ENCODE assay signal across 28 cellular contexts in genomic region chr14:76877871-76878270, GRCh38. TPM values are rescaled to one million over a fixed set of nuclear protein-coding genes. Genes with fewer than 3 reads are reported as not detected.
DNase-seq lines count a peak whose midpoint lies in the region; ATAC-seq and TF ChIP-seq lines count a peak whose summit lies in the region.
"Had no signal": no experiment of that assay in that cellular context is flagged by ENCODE, and none has a peak within 500 bp of the region (broad histone marks: within the 10 kb centered on the region; RNA-seq: fewer than 3 reads in every experiment).

No MANE protein-coding gene starts in this region.

- DNase-seq in NCI-H2107 treated with DMSO at 0.1 percent for 48 hours (lab: John Stamatoyannopoulos, UW; ENCODE audit: unreplicated experiment) (peak; percentile 17), NCI-H2107 (lab: John Stamatoyannopoulos, UW) (no peak), NCI-H524 treated with DMSO at 0.1 percent for 48 hours (lab: John Stamatoyannopoulos, UW) (peak; percentile 82), glutamatergic neuron (peak; percentile 36), left lung (no peak), lower lobe of right lung (no peak), prostate gland (ENCODE audit: low spot score) (no peak), COLO668 (lab: John Stamatoyannopoulos, UW; ENCODE audit: unreplicated experiment) (no peak)
- DNase-seq: 8988T; AML-193; CD8-positive, alpha-beta memory T cell; DND-41; H9; HFFc6; KBM-7; MM.1S; NCI-H1048; NCI-H1417 treated with DMSO at 0.1 percent for 48 hours; NCI-H187; NCI-H446 treated with DMSO at 0.1 percent for 48 hours; NCI-H748 treated with DMSO at 0.1 percent for 48 hours; PC-9; RPMI8226; SHP77; SW 1271 had no signal

- H3K36me3 Mint-ChIP-seq in glutamatergic neuron (ENCODE audit: unreplicated experiment) = no peaks in the 10 kb centered on the region

- ATAC-seq in left lung (no peak), lower lobe of right lung (no peak)

- H3K27me3 ChIP-seq in left lung = no peaks in the 10 kb centered on the region
- no peaks in the 10 kb centered on the region for H3K27me3 ChIP-seq in lower lobe of right lung (ENCODE audit: low read depth)
- H3K27me3 ChIP-seq in prostate gland (replicated peaks; ENCODE audit: insufficient read depth) = no peaks in the 10 kb centered on the region

- peaks cover 0 to 4% of the 10 kb centered on the region in 2 donors for H3K9me3 ChIP-seq in left lung
- H3K9me3 ChIP-seq in lower lobe of right lung = no peaks in the 10 kb centered on the region
- no peaks in the 10 kb centered on the region for H3K9me3 ChIP-seq in prostate gland

- H3K4me1 ChIP-seq in left lung (peaks cover 0 to 4% of the 10 kb centered on the region in 2 donors), lower lobe of right lung (peaks cover 11% of the 10 kb centered on the region), prostate gland (replicated peaks) (no peaks in the 10 kb centered on the region)

- peak overlapping the region; percentile 46 for H3K27ac Mint-ChIP-seq in glutamatergic neuron (ENCODE audit: unreplicated experiment)

- no peak for TF ChIP-seq POLR2A in prostate gland (IDR thresholded peaks at IDR 0.05)

- no peak for TF ChIP-seq CTCF in glutamatergic neuron (IDR thresholded peaks at IDR 0.05; ENCODE audit: partially characterized antibody, unreplicated experiment)
- TF ChIP-seq CTCF in left lung (IDR thresholded peaks at IDR 0.05) = no peak
- no peak for TF ChIP-seq CTCF in lower lobe of right lung (IDR thresholded peaks at IDR 0.05)
- TF ChIP-seq CTCF in prostate gland (IDR thresholded peaks at IDR 0.05) = no peak

- H3K4me3 Mint-ChIP-seq in glutamatergic neuron (ENCODE audit: unreplicated experiment) = no peak overlapping the region
- H3K4me3 Mint-ChIP-seq: CD8-positive, alpha-beta memory T cell; H9; HFFc6 had no signal

- no peaks in the 10 kb centered on the region for H3K36me3 ChIP-seq in left lung
- no peaks in the 10 kb centered on the region for H3K36me3 ChIP-seq in lower lobe of right lung
- no peaks in the 10 kb centered on the region for H3K36me3 ChIP-seq in prostate gland

- H3K27me3 Mint-ChIP-seq in glutamatergic neuron (ENCODE audit: unreplicated experiment) = peaks cover 6% of the 10 kb centered on the region

- peaks cover 7% of the 10 kb centered on the region for H3K4me1 Mint-ChIP-seq in glutamatergic neuron (ENCODE audit: low read depth, unreplicated experiment)
- H3K4me1 Mint-ChIP-seq: CD8-positive, alpha-beta memory T cell had no signal

- intact Hi-C loops in left lung (cut with DNase I) = loop anchor here in 1 of 2 donors (10.0 kb wide), 1 partner anchor 187 kb away; no protein-coding TSS in a partner anchor
- intact Hi-C loops in lower lobe of right lung (cut with DNase I) = no loop called here
- intact Hi-C loops in prostate gland (cut with DNase I) = loop anchor here (2.0 to 10.0 kb wide), 2 partner anchors 35 to 437 kb away; no protein-coding TSS in a partner anchor

- no peak overlapping the region for H3K4me3 ChIP-seq in left lung
- no peak overlapping the region for H3K4me3 ChIP-seq in lower lobe of right lung
- H3K4me3 ChIP-seq in prostate gland = no peak overlapping the region
- H3K4me3 ChIP-seq: PC-9 had no signal

- peaks cover 6% of the 10 kb centered on the region for H3K9me3 Mint-ChIP-seq in glutamatergic neuron (ENCODE audit: unreplicated experiment)
- H3K9me3 Mint-ChIP-seq: HFFc6 had no signal

- WGBS in prostate gland = 91% methylated on average over 5 of the region's 5 CpGs

- no peak overlapping the region for H3K27ac ChIP-seq in left lung
- no peak overlapping the region for H3K27ac ChIP-seq in lower lobe of right lung
- no peak overlapping the region for H3K27ac ChIP-seq in prostate gland
- H3K27ac ChIP-seq: C4-2B, HL-60, PC-9 had no signal

RNA-seq across cellular contexts. Expression of gene LRRC74A, which starts 51.7 kb away (rescaled TPM):
- total RNA-seq in glutamatergic neuron (ENCODE audit: unreplicated experiment) (not detected), left lung (not detected), lower lobe of right lung (not detected), prostate gland (1 to 10 TPM in 1 of 2 donors, not detected in 1; 6.0 TPM)
- total RNA-seq: CD8-positive, alpha-beta memory T cell; H9; HFFc6; HT-29; PC-9 had no signal

Comparison
In these comparisons a context has a peak if more than half of its experiments do, and no peak if none do; other contexts are left out.
1. DNase-seq: peak in NCI-H2107 treated with DMSO at 0.1 percent for 48 hours (single experiment), NCI-H524 treated with DMSO at 0.1 percent for 48 hours (single experiment) and glutamatergic neuron (single experiment); none in NCI-H2107 (single experiment), left lung (0 of 2), lower lobe of right lung (single experiment), prostate gland (single experiment) and COLO668 (single experiment).